In genomic region chr19:48954595-48955307, GRCh38 we compare ENCODE assay signal across 8 cellular contexts. TPM values are rescaled to one million over a fixed set of nuclear protein-coding genes. Genes with fewer than 3 reads are reported as not detected.
A peak's percentile ranks its signal among the peaks of the same experiment; 100 is the strongest.
DNase-seq lines count a peak whose midpoint lies in the region; ATAC-seq and TF ChIP-seq lines count a peak whose summit lies in the region.

TSS of gene BAX (plus strand) at chr19:48954875. CDS start at chr19:48954929, 54 bp downstream.

- H3K36me3 Mint-ChIP-seq in activated CD4-positive, alpha-beta memory T cell treated with anti-CD3 and anti-CD28 coated beads for 36 hours = peaks cover 28% of the 10 kb centered on the region

- peaks cover 27% of the 10 kb centered on the region for H3K4me1 Mint-ChIP-seq in activated CD4-positive, alpha-beta memory T cell treated with anti-CD3 and anti-CD28 coated beads for 36 hours (ENCODE audit: low read depth)

- TF ChIP-seq CTCF in right lobe of liver (IDR thresholded peaks at IDR 0.05) = peak in 1 of 4 donors; percentile 11

- H3K9me3 ChIP-seq in right lobe of liver = no peaks in the 10 kb centered on the region

- H3K36me3 ChIP-seq in right lobe of liver = no peaks in the 10 kb centered on the region

- H3K9me3 Mint-ChIP-seq in activated CD4-positive, alpha-beta memory T cell treated with anti-CD3 and anti-CD28 coated beads for 36 hours = no peaks in the 10 kb centered on the region

- ATAC-seq in GM19395 (IDR thresholded peaks at IDR 0.05; ENCODE audit: unreplicated experiment) (peak; percentile 74), HG03565 (IDR thresholded peaks at IDR 0.05; ENCODE audit: unreplicated experiment) (peak; percentile 76), right lobe of liver (peak; percentile 79 to 93 (median 88))

- no peaks in the 10 kb centered on the region for H3K27me3 Mint-ChIP-seq in activated CD4-positive, alpha-beta memory T cell treated with anti-CD3 and anti-CD28 coated beads for 36 hours

- POLR2A ChIA-PET in activated CD4-positive, alpha-beta memory T cell treated with anti-CD3 and anti-CD28 coated beads for 36 hours (lab: Charles Lee) = interaction anchor here (0.6 to 1.6 kb wide), 8 partner anchors 9 to 1743 kb away, joined by 3 to 6 read pairs (median 3); partner anchors contain the start of genes FTL, PPP1R15A and RUVBL2

- peak; percentile 74 for TF ChIP-seq POLR2A in right lobe of liver (IDR thresholded peaks at IDR 0.05)

- CTCF ChIA-PET in activated CD4-positive, alpha-beta memory T cell treated with anti-CD3 and anti-CD28 coated beads for 36 hours (lab: Charles Lee) = interaction anchor here (0.6 to 3.1 kb wide), 8 partner anchors 11 to 309 kb away, joined by 3 to 25 read pairs (median 5); partner anchors contain the start of genes CA11, FTL, GYS1 and NUCB1

- H3K4me1 ChIP-seq in right lobe of liver = peaks cover 0 to 6% (median 0%) of the 10 kb centered on the region in 4 donors

- no peaks in the 10 kb centered on the region for H3K27me3 ChIP-seq in right lobe of liver

- peak within 1 kb of the TSS; percentile 82 for H3K4me3 Mint-ChIP-seq in activated CD4-positive, alpha-beta memory T cell treated with anti-CD3 and anti-CD28 coated beads for 36 hours

- peak within 1 kb of the TSS; percentile 75 to 85 (median 83) for H3K27ac ChIP-seq in right lobe of liver

- peak within 1 kb of the TSS; percentile 83 to 86 (median 83) for H3K4me3 ChIP-seq in right lobe of liver

- intact Hi-C loops in activated CD4-positive, alpha-beta memory T cell treated with anti-CD3 and anti-CD28 coated beads for 36 hours (cut with micrococcal nuclease) = no loop called here
- intact Hi-C loops in right lobe of liver (cut with DNase I) = no loop called here

- H3K27ac Mint-ChIP-seq in activated CD4-positive, alpha-beta memory T cell treated with anti-CD3 and anti-CD28 coated beads for 36 hours = peak within 1 kb of the TSS; percentile 89

- WGBS in right lobe of liver (ENCODE audit: insufficient coverage, low coverage, low lambda C conversion rate, missing lambda C conversion rate) = under 1% methylated on average over 25 of the region's 71 CpGs

- DNase-seq in CD1c-positive myeloid dendritic cell (ENCODE audit: extremely low spot score) (peak; percentile 86), NCI-H774 (lab: John Stamatoyannopoulos, UW) (peak; percentile 97), dermis microvascular lymphatic vessel endothelial cell (ENCODE audit: low read depth in 2 of 2) (peak; percentile 94 to 96), right lobe of liver (peak; percentile 98 to 99 (median 98))
- peak; percentile 98 for DNase-seq in activated CD4-positive, alpha-beta memory T cell treated with anti-CD3 and anti-CD28 coated beads for 36 hours
- DNase-seq in stimulated activated CD4-positive, alpha-beta T cell treated with anti-CD3 and anti-CD28 coated beads, Interleukin-4, amount 100 ng/mL, for 24 hours = peak; percentile 96

RNA-seq across cellular contexts. Expression of gene BAX, which starts in this region (rescaled TPM):
- 100 to 1,000 TPM; 173 to 181 TPM for total RNA-seq in activated CD4-positive, alpha-beta memory T cell treated with anti-CD3 and anti-CD28 coated beads for 36 hours
- 85.0 and 95.6 TPM in 2 replicates for total RNA-seq in dermis microvascular lymphatic vessel endothelial cell
- total RNA-seq in right lobe of liver = 10 to 100 TPM; 15.9 to 54.1 (median 30.8) TPM

Comparison
In these comparisons a context has a peak if more than half of its experiments do, and no peak if none do; other contexts are left out.
1. Peak in every context shown above with its lines: DNase-seq, ATAC-seq, H3K4me3 ChIP-seq and H3K27ac ChIP-seq.